ENCODE assay signal across 20 cellular contexts in genomic region chr19:14317157-14317556, GRCh38.
DNase-seq lines count a peak whose midpoint lies in the region; TF ChIP-seq lines count a peak whose summit lies in the region.
"Had no signal": no experiment of that assay in that cellular context is flagged by ENCODE, and none has a peak within 500 bp of the region (broad histone marks: within the 10 kb centered on the region; RNA-seq: fewer than 3 reads in every experiment).

No MANE protein-coding gene starts in this region.

- H3K36me3 Mint-ChIP-seq in mesothelial cell of epicardium: peaks cover 5% of the 10 kb centered on the region
- peaks cover 0 to 10% (median 2%) of the 10 kb centered on the region in 3 experiments; a peak in 3 of 7 replicates for H3K36me3 Mint-ChIP-seq in H9 (ENCODE audit: insufficient read depth in 1 of 3, low read depth in 3 of 3)
- H3K36me3 Mint-ChIP-seq: CD8-positive, alpha-beta T cell had no signal

- H3K79me1 ChIP-seq in neuronal stem cell (ENCODE audit: low read depth, low read length) (peaks cover 2% of the 10 kb centered on the region), trophoblast cell (ENCODE audit: low read length) (no peaks in the 10 kb centered on the region), H9 (ENCODE audit: insufficient read depth, low read depth, low read length, poor library complexity, severe bottlenecking) (no peaks in the 10 kb centered on the region)

- no peak for TF ChIP-seq CTCF in GM13977 (IDR thresholded peaks at IDR 0.05; ENCODE audit: extremely low read depth, insufficient read depth, missing control alignments)
- TF ChIP-seq CTCF in mesothelial cell of epicardium (IDR thresholded peaks at IDR 0.05; ENCODE audit: unreplicated experiment): no peak
- no peak for TF ChIP-seq CTCF in H9 (conservative IDR thresholded peaks at IDR 0.05)

- H2BK15ac ChIP-seq in neuronal stem cell (ENCODE audit: low read length) (no peak overlapping the region), H9 (ENCODE audit: low read depth, low read length) (no peak overlapping the region)

- no peaks in the 10 kb centered on the region for H3K27me3 ChIP-seq in neuronal stem cell (ENCODE audit: control insufficient read depth in 3 of 3, insufficient read depth in 3 of 3, low read depth in 1 of 3, low read length in 3 of 3)
- H3K27me3 ChIP-seq in trophoblast cell (ENCODE audit: insufficient read depth, low read length): no peaks in the 10 kb centered on the region
- H3K27me3 ChIP-seq in H9 (ENCODE audit: insufficient read depth, low read length): no peaks in the 10 kb centered on the region

- H3K27ac Mint-ChIP-seq in mesothelial cell of epicardium: no peak overlapping the region
- H3K27ac Mint-ChIP-seq in H9: no peak overlapping the region
- H3K27ac Mint-ChIP-seq: B cell; CD4-positive, alpha-beta T cell; CD8-positive, alpha-beta T cell had no signal

- H3K4ac ChIP-seq in neuronal stem cell (ENCODE audit: low read length) (no peak overlapping the region), trophoblast cell (ENCODE audit: low read depth, low read length) (no peak overlapping the region), H9 (ENCODE audit: low read depth, low read length) (no peak overlapping the region)

- H3K79me2 ChIP-seq in trophoblast cell (ENCODE audit: control insufficient read depth, insufficient read depth, low read length, poor library complexity) (no peaks in the 10 kb centered on the region), H9 (ENCODE audit: insufficient read depth, low read length) (no peaks in the 10 kb centered on the region)

- H3K14ac ChIP-seq in neuronal stem cell (ENCODE audit: low read length) (no peak overlapping the region), trophoblast cell (ENCODE audit: low read length) (no peak overlapping the region), H9 (ENCODE audit: insufficient read depth, low read length) (no peak overlapping the region)

- H4K8ac ChIP-seq in neuronal stem cell (ENCODE audit: low read depth, low read length) (no peak overlapping the region), trophoblast cell (ENCODE audit: low read depth, low read length) (no peak overlapping the region), H9 (replicated peaks; ENCODE audit: insufficient read length, low read depth, low read length) (no peak overlapping the region)

- H2AK5ac ChIP-seq in neuronal stem cell (ENCODE audit: low read depth, low read length): no peak overlapping the region
- H2AK5ac ChIP-seq in trophoblast cell (ENCODE audit: low read length): no peak overlapping the region
- no peak overlapping the region for H2AK5ac ChIP-seq in H9 (ENCODE audit: insufficient read length, low read length)

- H3T11ph ChIP-seq in H9 (ENCODE audit: low read length): no peak overlapping the region

- H2AFZ ChIP-seq in neuronal stem cell (ENCODE audit: low read length) (no peak overlapping the region), trophoblast cell (ENCODE audit: insufficient read depth, low read length, poor library complexity) (no peak overlapping the region), H9 (ENCODE audit: low read length) (no peak overlapping the region)

- H3K9me3 Mint-ChIP-seq in mesothelial cell of epicardium: peaks cover 3% of the 10 kb centered on the region
- H3K9me3 Mint-ChIP-seq in H9: peaks cover 0 to 10% of the 10 kb centered on the region in 2 experiments; a peak in 2 of 5 replicates
- H3K9me3 Mint-ChIP-seq: CD4-positive, alpha-beta T cell; CD8-positive, alpha-beta T cell had no signal

- H3K36me3 ChIP-seq in neuronal stem cell (replicated peaks in 1 of 2; ENCODE audit: control insufficient read depth in 2 of 2, insufficient read depth in 2 of 2, low read length in 2 of 2) (no peaks in the 10 kb centered on the region), trophoblast cell (ENCODE audit: control insufficient read depth in 1 of 2, insufficient read depth in 2 of 2, low read length in 2 of 2) (no peaks in the 10 kb centered on the region)
- H3K36me3 ChIP-seq: BLaER1 treated with 17β-estradiol and CSF1 and Interleukin-3, amounts not matched to agents 10 nM and 100 nM had no signal

- H3K4me2 ChIP-seq in neuronal stem cell (ENCODE audit: insufficient read depth, low read length, poor library complexity, severe bottlenecking) (no peak overlapping the region), trophoblast cell (ENCODE audit: low read length) (no peak overlapping the region), H9 (ENCODE audit: insufficient read depth, insufficient read length, low read length) (no peak overlapping the region)
- H3K4me2 ChIP-seq: BLaER1 treated with 17β-estradiol and CSF1 and Interleukin-3, amounts not matched to agents 10 nM and 100 nM had no signal

- no peak overlapping the region for H3K4me3 Mint-ChIP-seq in mesothelial cell of epicardium
- no peak overlapping the region for H3K4me3 Mint-ChIP-seq in H9
- H3K4me3 Mint-ChIP-seq: B cell; CD4-positive, alpha-beta T cell; CD8-positive, alpha-beta T cell had no signal

- DNase-seq in AG20443 (ENCODE audit: low spot score) (peak; percentile 6), GM13977 (ENCODE audit: low spot score) (peak; percentile 12), NCI-H69 (lab: John Stamatoyannopoulos, UW) (peak; percentile 25), neuronal stem cell (ENCODE audit: low spot score) (no peak), mesothelial cell of epicardium (ENCODE audit: low spot score in 2 of 2, unreplicated experiment in 2 of 2) (no peak), trophoblast cell (no peak), T-helper 2 cell (no peak), H9 (no peak)
- DNase-seq: 8988T; ACHN; AML-193; Caco-2; Calu3; CD4-positive, alpha-beta T cell; CD8-positive, alpha-beta T cell; DMS79 treated with DMSO at 0.1 percent for 48 hours; GF-D8 had no signal

- H3K4me1 ChIP-seq in neuronal stem cell (ENCODE audit: control insufficient read depth in 2 of 2, insufficient read depth in 1 of 2, low read depth in 1 of 2, low read length in 2 of 2): no peaks in the 10 kb centered on the region
- no peaks in the 10 kb centered on the region for H3K4me1 ChIP-seq in trophoblast cell (ENCODE audit: control insufficient read depth in 1 of 2, insufficient read depth in 2 of 2, low read length in 2 of 2)
- H3K4me1 ChIP-seq in H9 (ENCODE audit: insufficient read depth, low read length): no peaks in the 10 kb centered on the region
- H3K4me1 ChIP-seq: BLaER1 treated with 17β-estradiol and CSF1 and Interleukin-3, amounts not matched to agents 10 nM and 100 nM; Caco-2 had no signal

- no peak overlapping the region for H3K27ac ChIP-seq in neuronal stem cell (replicated peaks; ENCODE audit: low read length)
- no peak overlapping the region for H3K27ac ChIP-seq in trophoblast cell (ENCODE audit: low read depth, low read length)
- H3K27ac ChIP-seq in H9 (ENCODE audit: insufficient read length, low read depth, low read length): no peak overlapping the region
- H3K27ac ChIP-seq: BLaER1 treated with 17β-estradiol and CSF1 and Interleukin-3, amounts not matched to agents 10 nM and 100 nM; C4-2B had no signal

- H3K23ac ChIP-seq in neuronal stem cell (ENCODE audit: low read depth, low read length, poor library complexity) (no peak overlapping the region), trophoblast cell (ENCODE audit: low read length) (no peak overlapping the region), H9 (ENCODE audit: insufficient read length, low read depth, low read length) (no peak overlapping the region)

- H3K4me1 Mint-ChIP-seq in mesothelial cell of epicardium (no peaks in the 10 kb centered on the region), H9 (peaks cover 6 to 13% of the 10 kb centered on the region in 2 experiments)
- H3K4me1 Mint-ChIP-seq: B cell had no signal

- in situ Hi-C loops in GM13977 (cut with MboI; ENCODE audit: low pct_unique_long_range_greater_than_20kb, low sequenced_read_pairs, unreplicated experiment): no loop called here

- H2BK12ac ChIP-seq in neuronal stem cell (ENCODE audit: low read length): no peak overlapping the region
- no peak overlapping the region for H2BK12ac ChIP-seq in trophoblast cell (ENCODE audit: low read length)
- no peak overlapping the region for H2BK12ac ChIP-seq in H9 (ENCODE audit: insufficient read length, low read depth, low read length)

- no peak overlapping the region for H2BK120ac ChIP-seq in neuronal stem cell (ENCODE audit: low read depth, low read length)
- no peak overlapping the region for H2BK120ac ChIP-seq in trophoblast cell (ENCODE audit: insufficient read depth, low read length, poor library complexity)
- H2BK120ac ChIP-seq in H9 (ENCODE audit: low read depth, low read length, poor library complexity, severe bottlenecking): no peak overlapping the region

- H3K18ac ChIP-seq in neuronal stem cell (ENCODE audit: low read length) (peak overlapping the region; percentile 27), trophoblast cell (ENCODE audit: low read length) (no peak overlapping the region), H9 (ENCODE audit: insufficient read length, low read depth, low read length) (no peak overlapping the region)

- H4K20me1 ChIP-seq in H9 (ENCODE audit: control insufficient read depth, insufficient read depth, insufficient read length): no peaks in the 10 kb centered on the region
- H4K20me1 ChIP-seq: BLaER1 treated with 17β-estradiol and CSF1 and Interleukin-3, amounts not matched to agents 10 nM and 100 nM had no signal

- H3K9me3 ChIP-seq in neuronal stem cell (replicated peaks in 1 of 2; ENCODE audit: control insufficient read depth in 2 of 2, insufficient read depth in 1 of 2, low read depth in 1 of 2, low read length in 2 of 2): peaks cover 0 to 4% of the 10 kb centered on the region in 2 donors
- H3K9me3 ChIP-seq in trophoblast cell (ENCODE audit: insufficient read depth, low read depth, low read length): peaks cover 4% of the 10 kb centered on the region
- no peaks in the 10 kb centered on the region for H3K9me3 ChIP-seq in H9 (ENCODE audit: control insufficient read depth, low read depth, low read length)
- H3K9me3 ChIP-seq: BLaER1 treated with 17β-estradiol and CSF1 and Interleukin-3, amounts not matched to agents 10 nM and 100 nM had no signal

- H3K27me3 Mint-ChIP-seq in mesothelial cell of epicardium (ENCODE audit: low read depth) (no peaks in the 10 kb centered on the region), H9 (ENCODE audit: low read depth) (peaks cover 10% of the 10 kb centered on the region)
- H3K27me3 Mint-ChIP-seq: B cell; CD4-positive, alpha-beta T cell had no signal

- no peak overlapping the region for H3K4me3 ChIP-seq in neuronal stem cell (ENCODE audit: low read length in 2 of 2)
- H3K4me3 ChIP-seq in trophoblast cell (ENCODE audit: low read depth, low read length): no peak overlapping the region
- H3K4me3 ChIP-seq: BLaER1 treated with 17β-estradiol and CSF1 and Interleukin-3, amounts not matched to agents 10 nM and 100 nM had no signal

- H3K23me2 ChIP-seq in H9 (ENCODE audit: insufficient read length, low read depth, low read length, poor library complexity, severe bottlenecking): no peaks in the 10 kb centered on the region

- H4K12ac ChIP-seq in trophoblast cell (ENCODE audit: low read depth, low read length): no peak overlapping the region

- H2BK20ac ChIP-seq in H9 (ENCODE audit: low read depth, low read length, poor library complexity, severe bottlenecking): no peak overlapping the region

- H2BK5ac ChIP-seq in neuronal stem cell (ENCODE audit: low read length) (no peak overlapping the region), trophoblast cell (ENCODE audit: low read depth, low read length, poor library complexity) (no peak overlapping the region), H9 (ENCODE audit: insufficient read length, low read length) (no peak overlapping the region)

- whole genome bisulfite sequencing in neuronal stem cell (ENCODE audit: extremely low coverage in 2 of 2, insufficient read length in 2 of 2, insufficient replicate concordance in 1 of 2), 2 donors: no CpG with 5 or more reads among the region's 21 CpGs
- WGBS in trophoblast cell (ENCODE audit: extremely low coverage, insufficient coverage, insufficient read length): no CpG with 5 or more reads among the region's 21 CpGs
- no CpG with 5 or more reads among the region's 21 CpGs for WGBS in H9 (ENCODE audit: extremely low coverage, insufficient read length, low lambda C conversion rate)

- H3K9ac ChIP-seq in neuronal stem cell (ENCODE audit: low read depth, low read length, poor library complexity): no peak overlapping the region
- no peak overlapping the region for H3K9ac ChIP-seq in trophoblast cell (ENCODE audit: low read length)
- no peak overlapping the region for H3K9ac ChIP-seq in H9 (ENCODE audit: extremely low read depth, insufficient read length, low read length)
- H3K9ac ChIP-seq: BLaER1 treated with 17β-estradiol and CSF1 and Interleukin-3, amounts not matched to agents 10 nM and 100 nM had no signal

- no peak overlapping the region for H4K91ac ChIP-seq in neuronal stem cell (ENCODE audit: low read depth, low read length, poor library complexity)
- no peak overlapping the region for H4K91ac ChIP-seq in trophoblast cell (ENCODE audit: low read depth, low read length)
- no peak overlapping the region for H4K91ac ChIP-seq in H9 (ENCODE audit: insufficient read length, low read depth, low read length)

- H4K5ac ChIP-seq in H9 (ENCODE audit: insufficient read length, low read depth, low read length): no peak overlapping the region

- H3K56ac ChIP-seq in H9 (ENCODE audit: insufficient read length, low read depth, low read length): no peak overlapping the region

Comparison
In these comparisons a context has a peak if more than half of its experiments do, and no peak if none do; other contexts are left out.
1. DNase-seq: peak in AG20443 (single experiment), GM13977 (single experiment) and NCI-H69 (single experiment); none in neuronal stem cell (single experiment), mesothelial cell of epicardium (0 of 2), trophoblast cell (0 of 2), T-helper 2 cell (0 of 5) and H9 (single experiment).